6 cellular contexts compared by ENCODE assay signal in genomic region chr10:97687785-97688781, GRCh38. TPM values are rescaled to one million over a fixed set of nuclear protein-coding genes. Genes with fewer than 3 reads are reported as not detected.
DNase-seq lines count a peak whose midpoint lies in the region; ATAC-seq and TF ChIP-seq lines count a peak whose summit lies in the region.

No MANE protein-coding gene starts in this region.

- no peaks in the 10 kb centered on the region for H3K27me3 Mint-ChIP-seq in MCF 10A (ENCODE audit: insufficient read depth, unreplicated experiment)

- CTCF ChIA-PET in MCF 10A (lab: Yijun Ruan, JAX) = interaction anchor here (0.7 to 11.1 kb wide), 11 partner anchors 11 to 574 kb away, joined by 3 to 113 read pairs (median 5); partner anchors contain the start of gene MARVELD1

- intact Hi-C loops in MCF 10A (cut with micrococcal nuclease) = loop anchor here (2.0 to 5.0 kb wide), 3 partner anchors 13 to 46 kb away; partner anchors contain the start of gene PI4K2A

- POLR2A ChIA-PET in MCF 10A (lab: Yijun Ruan, JAX) = interaction anchor here (0.6 to 24.4 kb wide), 28 partner anchors 10 to 1989 kb away, joined by 3 to 915 read pairs (median 6); partner anchors contain the start of genes ANKRD2, ENTPD7, FRAT2 and MARVELD1

- no peaks in the 10 kb centered on the region for H3K79me1 ChIP-seq in neuronal stem cell (ENCODE audit: low read depth, low read length)

- H2AFZ ChIP-seq in neuronal stem cell (ENCODE audit: low read length) = peak overlapping the region; percentile 100

- no peak overlapping the region for H3K23ac ChIP-seq in neuronal stem cell (ENCODE audit: low read depth, low read length, poor library complexity)

- no peak for ATAC-seq in GM21526 (IDR thresholded peaks at IDR 0.05; ENCODE audit: low FRiP score, unreplicated experiment)

- 84% methylated on average over 14 of the region's 14 CpGs for WGBS in HUES64
- no CpG with 5 or more reads among the region's 14 CpGs for WGBS in neuronal stem cell (ENCODE audit: extremely low coverage in 2 of 2, insufficient read length in 2 of 2, insufficient replicate concordance in 1 of 2), 2 donors

- peak overlapping the region; percentile 52 for H3K4me2 ChIP-seq in neuronal stem cell (ENCODE audit: insufficient read depth, low read length, poor library complexity, severe bottlenecking)

- no peak overlapping the region for H2BK12ac ChIP-seq in neuronal stem cell (ENCODE audit: low read length)

- H3K4me1 ChIP-seq in HUES64 (ENCODE audit: insufficient read depth, low read length) = peaks cover 9% of the 10 kb centered on the region; the same call in 1 of the 2 replicates
- peaks cover 8 to 10% of the 10 kb centered on the region in 2 donors for H3K4me1 ChIP-seq in neuronal stem cell (ENCODE audit: control insufficient read depth in 2 of 2, insufficient read depth in 1 of 2, low read depth in 1 of 2, low read length in 2 of 2)

- peak overlapping the region; percentile 91 for H3K4me3 Mint-ChIP-seq in MCF 10A (ENCODE audit: unreplicated experiment)

- peak overlapping the region; percentile 74 for H4K8ac ChIP-seq in neuronal stem cell (ENCODE audit: low read depth, low read length)

- H3K36me3 Mint-ChIP-seq in MCF 10A (ENCODE audit: insufficient read depth, unreplicated experiment) = peaks cover 39% of the 10 kb centered on the region

- H3K4me3 ChIP-seq in HUES64 (ENCODE audit: low read length) = peak overlapping the region; percentile 51
- H3K4me3 ChIP-seq in neuronal stem cell (ENCODE audit: low read length in 2 of 2) = peak overlapping the region in 1 of 2 donors; percentile 68

- no peak overlapping the region for H2BK5ac ChIP-seq in neuronal stem cell (ENCODE audit: low read length)

- H3K27ac ChIP-seq in HUES64 (ENCODE audit: low read depth, low read length) = peak overlapping the region; percentile 80
- peak overlapping the region; percentile 59 for H3K27ac ChIP-seq in neuronal stem cell (replicated peaks; ENCODE audit: low read length)

- no peak overlapping the region for H2AK5ac ChIP-seq in neuronal stem cell (ENCODE audit: low read depth, low read length)

- H2BK15ac ChIP-seq in neuronal stem cell (ENCODE audit: low read length) = no peak overlapping the region

- BruUV-seq in MCF 10A (replicated peaks; lab: Mats Ljungman, UMichigan) = TSS peak; percentile 27

- no peak overlapping the region for H3K14ac ChIP-seq in neuronal stem cell (ENCODE audit: low read length)

- H4K91ac ChIP-seq in neuronal stem cell (ENCODE audit: low read depth, low read length, poor library complexity) = no peak overlapping the region

- no peaks in the 10 kb centered on the region for H3K36me3 ChIP-seq in HUES64 (ENCODE audit: insufficient read depth, low read length)
- no peaks in the 10 kb centered on the region for H3K36me3 ChIP-seq in neuronal stem cell (replicated peaks in 1 of 2; ENCODE audit: control insufficient read depth in 2 of 2, insufficient read depth in 2 of 2, low read length in 2 of 2)

- H3K27me3 ChIP-seq in HUES64 (ENCODE audit: insufficient read depth, low read length) (no peaks in the 10 kb centered on the region), neuronal stem cell (ENCODE audit: control insufficient read depth in 3 of 3, insufficient read depth in 3 of 3, low read depth in 1 of 3, low read length in 3 of 3) (no peaks in the 10 kb centered on the region)

- DNase-seq in MCF 10A (ENCODE audit: unreplicated experiment) = peak; percentile 81
- no peak for DNase-seq in neuronal stem cell (ENCODE audit: low spot score)
- DNase-seq in DMS79 (lab: John Stamatoyannopoulos, UW) = no peak
- no peak for DNase-seq in GM19240 (ENCODE audit: insufficient read length, low spot score)

- H3K27ac Mint-ChIP-seq in MCF 10A (ENCODE audit: low read depth, unreplicated experiment) = peak overlapping the region; percentile 93

- H2BK120ac ChIP-seq in neuronal stem cell (ENCODE audit: low read depth, low read length) = no peak overlapping the region

- H3K4me1 Mint-ChIP-seq in MCF 10A (ENCODE audit: insufficient read depth, unreplicated experiment) = peaks cover 17% of the 10 kb centered on the region

- peak overlapping the region; percentile 69 for H3K18ac ChIP-seq in neuronal stem cell (ENCODE audit: low read length)

- H3K9me3 Mint-ChIP-seq in MCF 10A (ENCODE audit: unreplicated experiment) = no peaks in the 10 kb centered on the region

- no peak for TF ChIP-seq CTCF in MCF 10A (IDR thresholded peaks at IDR 0.05; ENCODE audit: unreplicated experiment)

- H3K4ac ChIP-seq in neuronal stem cell (ENCODE audit: low read length) = no peak overlapping the region

- H3K9me3 ChIP-seq in HUES64 (ENCODE audit: insufficient read depth, low read depth, low read length) = no peaks in the 10 kb centered on the region
- no peaks in the 10 kb centered on the region for H3K9me3 ChIP-seq in neuronal stem cell (replicated peaks in 1 of 2; ENCODE audit: control insufficient read depth in 2 of 2, insufficient read depth in 1 of 2, low read depth in 1 of 2, low read length in 2 of 2)

- H3K9ac ChIP-seq in HUES64 (ENCODE audit: low read depth, low read length) = peak overlapping the region; percentile 74
- no peak overlapping the region for H3K9ac ChIP-seq in neuronal stem cell (ENCODE audit: low read depth, low read length, poor library complexity)

RNA-seq across cellular contexts. Expression of gene AVPI1, which starts 1.0 kb away (rescaled TPM):
- polyA plus RNA-seq in HUES64 (2013, experiment 1 of 2) = 3.7 TPM
- polyA plus RNA-seq in HUES64 (2013, experiment 2 of 2) = 4.1 TPM
- total RNA-seq in MCF 10A (2022) = 276 and 305 TPM in 2 replicates
- polyA plus RNA-seq in neuronal stem cell (2013, experiment 1 of 2) = 3.1 TPM
- polyA plus RNA-seq in neuronal stem cell (2013, experiment 2 of 2) = 3.0 TPM

RNA-seq across cellular contexts. Expression of gene MARVELD1, which starts 25.4 kb away (rescaled TPM):
- polyA plus RNA-seq in HUES64 (2013, experiment 1 of 2) = 27.9 TPM
- polyA plus RNA-seq in HUES64 (2013, experiment 2 of 2) = 29.0 TPM
- 51.0 and 54.9 TPM in 2 replicates for total RNA-seq in MCF 10A (2022)
- polyA plus RNA-seq in neuronal stem cell (2013, experiment 1 of 2) = 34.2 TPM
- 32.5 TPM for polyA plus RNA-seq in neuronal stem cell (2013, experiment 2 of 2)

RNA-seq across cellular contexts. Expression of gene PI4K2A, which starts 47.6 kb away (rescaled TPM):
- 15.1 TPM for polyA plus RNA-seq in HUES64 (2013, experiment 1 of 2)
- polyA plus RNA-seq in HUES64 (2013, experiment 2 of 2) = 16.5 TPM
- total RNA-seq in MCF 10A (2022) = 23.5 and 26.6 TPM in 2 replicates
- polyA plus RNA-seq in neuronal stem cell (2013, experiment 1 of 2) = 16.0 TPM
- 15.8 TPM for polyA plus RNA-seq in neuronal stem cell (2013, experiment 2 of 2)

RNA-seq across cellular contexts. Expression of gene ZFYVE27, which starts 48.8 kb away (rescaled TPM):
- polyA plus RNA-seq in HUES64 (2013, experiment 1 of 2) = 12.5 TPM
- 10.3 TPM for polyA plus RNA-seq in HUES64 (2013, experiment 2 of 2)
- total RNA-seq in MCF 10A (2022) = 25.7 and 28.7 TPM in 2 replicates
- 10.4 TPM for polyA plus RNA-seq in neuronal stem cell (2013, experiment 1 of 2)
- 10.0 TPM for polyA plus RNA-seq in neuronal stem cell (2013, experiment 2 of 2)

RNA-seq across cellular contexts. Expression of gene MORN4, which starts 54.8 kb away (rescaled TPM):
- 8.8 TPM for polyA plus RNA-seq in HUES64 (2013, experiment 1 of 2)
- polyA plus RNA-seq in HUES64 (2013, experiment 2 of 2) = 16.0 TPM
- 14.2 and 14.5 TPM in 2 replicates for total RNA-seq in MCF 10A (2022)
- 45.3 TPM for polyA plus RNA-seq in neuronal stem cell (2013, experiment 1 of 2)
- 47.1 TPM for polyA plus RNA-seq in neuronal stem cell (2013, experiment 2 of 2)
